3 cellular contexts compared by ENCODE assay signal in genomic region chr7:23283053-23283452, GRCh38. TPM values are rescaled to one million over a fixed set of nuclear protein-coding genes. Genes with fewer than 3 reads are reported as not detected.
"Had no signal": no experiment of that assay in that cellular context is flagged by ENCODE, and none has a peak within 500 bp of the region (broad histone marks: within the 10 kb centered on the region; RNA-seq: fewer than 3 reads in every experiment).

No MANE protein-coding gene starts in this region.

RNA-seq across cellular contexts. Expression of gene GPNMB, which starts 36.5 kb away (rescaled TPM):
- total RNA-seq: natural killer cell had no signal
- polyA plus RNA-seq: naive thymus-derived CD4-positive, alpha-beta T cell; neural cell had no signal
